8 cellular contexts compared by ENCODE assay signal in the genomic region with DNA sequence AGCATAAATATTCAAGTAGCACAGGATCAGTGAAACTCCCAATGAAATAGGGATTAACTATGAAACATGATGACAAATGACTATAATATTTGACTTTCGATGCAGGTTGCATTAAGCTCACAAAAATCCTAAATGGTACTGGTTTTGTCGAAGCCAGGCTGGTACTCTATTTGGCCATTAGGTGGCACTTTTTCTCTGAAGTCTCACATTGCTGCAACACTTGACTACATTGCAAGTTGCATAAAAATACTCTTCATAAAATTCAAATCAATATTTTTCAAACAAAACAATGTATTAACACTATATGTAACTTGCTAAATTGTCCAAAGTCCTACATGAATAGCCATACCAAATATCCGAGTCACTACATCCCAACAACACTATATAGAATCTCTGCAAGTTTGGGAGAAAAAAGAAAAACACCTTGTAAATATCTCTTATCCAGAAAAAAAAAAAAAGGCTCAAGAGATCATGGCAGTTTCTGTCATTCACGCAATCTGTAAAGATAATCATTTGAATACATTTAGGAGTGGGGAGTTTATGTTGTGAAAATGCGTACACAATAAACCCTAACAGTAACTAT. TPM values are rescaled to one million over a fixed set of nuclear protein-coding genes. Genes with fewer than 3 reads are reported as not detected.
DNase-seq lines count a peak whose midpoint lies in the region; ATAC-seq and TF ChIP-seq lines count a peak whose summit lies in the region.

No MANE protein-coding gene starts in this region.

- H3K27me3 ChIP-seq in OCI-LY3 (ENCODE audit: low read depth, low read length) = no peaks in the 10 kb centered on the region
- H3K27me3 ChIP-seq in lower lobe of right lung (ENCODE audit: low read depth) = no peaks in the 10 kb centered on the region

- H3K4me3 Mint-ChIP-seq in activated CD4-positive, alpha-beta T cell treated with anti-CD3 and anti-CD28 coated beads, Interleukin-2, amount 10 ng/mL, durations not matched to agents 24 days and 14 days = no peak overlapping the region

- H3K79me2 ChIP-seq in OCI-LY3 (ENCODE audit: low read length) = peaks cover 8% of the 10 kb centered on the region

- H3K4me3 ChIP-seq in OCI-LY3 (ENCODE audit: low read length) (peak overlapping the region; percentile 7), lower lobe of right lung (no peak overlapping the region)

- peaks cover 51% of the 10 kb centered on the region for H3K4me1 ChIP-seq in OCI-LY3 (ENCODE audit: low read length)
- H3K4me1 ChIP-seq in lower lobe of right lung = no peaks in the 10 kb centered on the region

- peak; percentile 100 for TF ChIP-seq CTCF in OCI-LY3 (IDR thresholded peaks at IDR 0.05; ENCODE audit: low read depth, low read length)
- peak; percentile 79 for TF ChIP-seq CTCF in lower lobe of right lung (IDR thresholded peaks at IDR 0.05)

- no peaks in the 10 kb centered on the region for H3K9me3 ChIP-seq in OCI-LY3 (ENCODE audit: insufficient read depth, low read length)
- H3K9me3 ChIP-seq in lower lobe of right lung = no peaks in the 10 kb centered on the region

- peaks cover 76% of the 10 kb centered on the region for H3K36me3 ChIP-seq in OCI-LY3 (replicated peaks; ENCODE audit: low read depth, low read length)
- peaks cover 82% of the 10 kb centered on the region for H3K36me3 ChIP-seq in lower lobe of right lung

- H3K9me3 Mint-ChIP-seq in activated CD4-positive, alpha-beta T cell treated with anti-CD3 and anti-CD28 coated beads, Interleukin-2, amount 10 ng/mL, durations not matched to agents 24 days and 14 days = no peaks in the 10 kb centered on the region

- H3K36me3 Mint-ChIP-seq in activated CD4-positive, alpha-beta T cell treated with anti-CD3 and anti-CD28 coated beads, Interleukin-2, amount 10 ng/mL, durations not matched to agents 24 days and 14 days (ENCODE audit: low read depth) = peaks cover 40% of the 10 kb centered on the region

- peak overlapping the region; percentile 36 for H3K9ac ChIP-seq in OCI-LY3 (ENCODE audit: low read length)

- H3K27ac ChIP-seq in OCI-LY3 (ENCODE audit: low read length) (peak overlapping the region; percentile 83), lower lobe of right lung (no peak overlapping the region)

- peaks cover 17% of the 10 kb centered on the region for H3K4me1 Mint-ChIP-seq in activated CD4-positive, alpha-beta T cell treated with anti-CD3 and anti-CD28 coated beads, Interleukin-2, amount 10 ng/mL, durations not matched to agents 24 days and 14 days

- H3K27me3 Mint-ChIP-seq in activated CD4-positive, alpha-beta T cell treated with anti-CD3 and anti-CD28 coated beads, Interleukin-2, amount 10 ng/mL, durations not matched to agents 24 days and 14 days = no peaks in the 10 kb centered on the region

- peak overlapping the region; percentile 63 for H3K4me2 ChIP-seq in OCI-LY3 (ENCODE audit: low read length)

- H3K27ac Mint-ChIP-seq in activated CD4-positive, alpha-beta T cell treated with anti-CD3 and anti-CD28 coated beads, Interleukin-2, amount 10 ng/mL, durations not matched to agents 24 days and 14 days = no peak overlapping the region

- no peak overlapping the region for H2AFZ ChIP-seq in OCI-LY3 (ENCODE audit: low read depth, low read length)

- peak; percentile 72 for DNase-seq in activated CD4-positive, alpha-beta T cell treated with anti-CD3 and anti-CD28 coated beads, Interleukin-2, amount 10 ng/mL, durations not matched to agents 24 days and 14 days
- no peak for DNase-seq in activated CD4-positive, alpha-beta T cell treated with anti-CD3 and anti-CD28 coated beads, Interleukin-2, amount 50 U/mL, for 48 hours
- DNase-seq in dermis blood vessel endothelial cell (peak; percentile 77), lower lobe of right lung (no peak)
- DNase-seq in activated naive CD4-positive, alpha-beta T cell treated with anti-CD3 and anti-CD28 coated beads, Interleukin-2, amount 50 U/mL, for 16 hours = no peak

- H4K20me1 ChIP-seq in OCI-LY3 (ENCODE audit: insufficient read depth, low read length) = no peaks in the 10 kb centered on the region

- intact Hi-C loops in activated CD4-positive, alpha-beta T cell treated with anti-CD3 and anti-CD28 coated beads, Interleukin-2, amount 10 ng/mL, durations not matched to agents 24 days and 14 days (cut with micrococcal nuclease) = loop anchor here (1.0 to 10.0 kb wide), 3 partner anchors 238 to 301 kb away; no protein-coding TSS in a partner anchor
- intact Hi-C loops in lower lobe of right lung (cut with DNase I) = loop anchor here (10.0 kb wide), 1 partner anchor 239 kb away; no protein-coding TSS in a partner anchor

- ATAC-seq in HG03342 (IDR thresholded peaks at IDR 0.05; ENCODE audit: unreplicated experiment) = peak; percentile 39
- peak; percentile 45 to 68 for ATAC-seq in lower lobe of right lung
- ATAC-seq in GM19328 (IDR thresholded peaks at IDR 0.05; ENCODE audit: unreplicated experiment) = no peak

RNA-seq across cellular contexts. Expression of a gene that starts 9.5 kb away (rescaled TPM):
- 25.5 and 28.2 TPM in 2 replicates for total RNA-seq in activated CD4-positive, alpha-beta T cell treated with anti-CD3 and anti-CD28 coated beads, Interleukin-2, amount 10 ng/mL, durations not matched to agents 24 days and 14 days
- total RNA-seq in dermis blood vessel endothelial cell = 13.1 and 23.9 TPM in 2 replicates
- total RNA-seq in lower lobe of right lung = 10.8 TPM

Comparison
In these comparisons a context has a peak if more than half of its experiments do, and no peak if none do; other contexts are left out.
1. DNase-seq: peak in activated CD4-positive, alpha-beta T cell treated with anti-CD3 and anti-CD28 coated beads, Interleukin-2, amount 10 ng/mL, durations not matched to agents 24 days and 14 days (single experiment) and dermis blood vessel endothelial cell (single experiment); none in activated CD4-positive, alpha-beta T cell treated with anti-CD3 and anti-CD28 coated beads, Interleukin-2, amount 50 U/mL, for 48 hours (0 of 2), lower lobe of right lung (single experiment) and activated naive CD4-positive, alpha-beta T cell treated with anti-CD3 and anti-CD28 coated beads, Interleukin-2, amount 50 U/mL, for 16 hours (single experiment).